ENCODE assay signal across 8 cellular contexts in the genomic region with DNA sequence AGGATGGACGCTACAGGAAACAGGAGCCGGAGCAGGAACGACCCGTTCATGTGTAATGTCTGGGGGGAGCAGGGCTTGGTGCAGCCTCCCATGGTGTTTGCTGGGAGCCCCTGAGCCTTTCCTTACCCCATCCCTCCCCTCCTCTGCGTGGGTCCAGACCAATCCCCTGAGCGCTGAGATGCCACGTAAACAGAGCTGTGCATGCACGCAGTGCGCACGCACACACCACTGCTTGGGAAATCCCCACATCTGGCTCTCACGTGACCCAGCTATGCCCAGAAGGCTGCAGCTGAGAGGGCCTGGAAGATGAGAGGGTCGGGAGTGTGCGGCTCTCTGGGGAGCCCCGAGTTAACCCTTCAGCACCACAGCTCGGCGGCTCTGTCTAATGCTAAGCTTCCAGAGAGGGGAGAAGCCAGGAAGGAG.
DNase-seq lines count a peak whose midpoint lies in the region; ATAC-seq lines count a peak whose summit lies in the region.

No MANE protein-coding gene starts in this region.

- peak overlapping the region; percentile 44 for H2AFZ ChIP-seq in neuronal stem cell (ENCODE audit: low read length)

- peak overlapping the region; percentile 68 for H3K27ac Mint-ChIP-seq in activated T-cell treated with anti-CD3 and anti-CD28 coated beads, Interleukin-2, amount 50 U/mL, for 72 hours

- H2BK5ac ChIP-seq in neuronal stem cell (ENCODE audit: low read length): peak overlapping the region; percentile 44

- H3K4me3 Mint-ChIP-seq in activated T-cell treated with anti-CD3 and anti-CD28 coated beads, Interleukin-2, amount 50 U/mL, for 72 hours: peak overlapping the region; percentile 80 to 81

- H3K27me3 ChIP-seq in neuronal stem cell (ENCODE audit: control insufficient read depth in 3 of 3, insufficient read depth in 3 of 3, low read depth in 1 of 3, low read length in 3 of 3): no peaks in the 10 kb centered on the region

- no peak overlapping the region for H3K9ac ChIP-seq in neuronal stem cell (ENCODE audit: low read depth, low read length, poor library complexity)

- H2AK5ac ChIP-seq in neuronal stem cell (ENCODE audit: low read depth, low read length): peak overlapping the region; percentile 40

- H3K4me3 ChIP-seq in neuronal stem cell (ENCODE audit: low read length in 2 of 2): no peak overlapping the region

- no CpG with 5 or more reads among the region's 16 CpGs for WGBS in neuronal stem cell (ENCODE audit: extremely low coverage in 2 of 2, insufficient read length in 2 of 2, insufficient replicate concordance in 1 of 2), 2 donors

- no peak overlapping the region for H4K8ac ChIP-seq in neuronal stem cell (ENCODE audit: low read depth, low read length)

- no peak overlapping the region for H2BK120ac ChIP-seq in neuronal stem cell (ENCODE audit: low read depth, low read length)

- peaks cover 0 to 3% of the 10 kb centered on the region in 2 donors for H3K36me3 ChIP-seq in neuronal stem cell (replicated peaks in 1 of 2; ENCODE audit: control insufficient read depth in 2 of 2, insufficient read depth in 2 of 2, low read length in 2 of 2)

- H3K4me2 ChIP-seq in neuronal stem cell (ENCODE audit: insufficient read depth, low read length, poor library complexity, severe bottlenecking): no peak overlapping the region

- H3K9me3 Mint-ChIP-seq in activated T-cell treated with anti-CD3 and anti-CD28 coated beads, Interleukin-2, amount 50 U/mL, for 72 hours: no peaks in the 10 kb centered on the region

- peaks cover 23% of the 10 kb centered on the region for H3K4me1 Mint-ChIP-seq in activated T-cell treated with anti-CD3 and anti-CD28 coated beads, Interleukin-2, amount 50 U/mL, for 72 hours (ENCODE audit: low read depth)

- H3K23ac ChIP-seq in neuronal stem cell (ENCODE audit: low read depth, low read length, poor library complexity): peak overlapping the region; percentile 4

- peak; percentile 98 for DNase-seq in EH (ENCODE audit: low read depth)
- peak; percentile 82 for DNase-seq in NCI-H2227 (lab: John Stamatoyannopoulos, UW; ENCODE audit: unreplicated experiment)
- peak; percentile 80 to 86 for DNase-seq in activated T-cell treated with anti-CD3 and anti-CD28 coated beads, Interleukin-2, amount 50 U/mL, for 72 hours
- peak; percentile 99 for DNase-seq in fibroblast of peridontal ligament (ENCODE audit: extremely low read depth)
- no peak for DNase-seq in neuronal stem cell (ENCODE audit: low spot score)
- peak; percentile 84 for DNase-seq in stromal cell of bone marrow (ENCODE audit: low read depth)
- DNase-seq in NCI-H1930 (lab: John Stamatoyannopoulos, UW): no peak

- no peak overlapping the region for H3K4ac ChIP-seq in neuronal stem cell (ENCODE audit: low read length)

- H3K36me3 Mint-ChIP-seq in activated T-cell treated with anti-CD3 and anti-CD28 coated beads, Interleukin-2, amount 50 U/mL, for 72 hours (ENCODE audit: insufficient read depth in 2 of 2): no peaks in the 10 kb centered on the region

- peak overlapping the region; percentile 33 for H2BK12ac ChIP-seq in neuronal stem cell (ENCODE audit: low read length)

- no peak overlapping the region for H2BK15ac ChIP-seq in neuronal stem cell (ENCODE audit: low read length)

- H3K27me3 Mint-ChIP-seq in activated T-cell treated with anti-CD3 and anti-CD28 coated beads, Interleukin-2, amount 50 U/mL, for 72 hours (ENCODE audit: low read depth): no peaks in the 10 kb centered on the region

- H4K91ac ChIP-seq in neuronal stem cell (ENCODE audit: low read depth, low read length, poor library complexity): peak overlapping the region; percentile 77

- H3K27ac ChIP-seq in neuronal stem cell (replicated peaks; ENCODE audit: low read length): no peak overlapping the region

- H3K14ac ChIP-seq in neuronal stem cell (ENCODE audit: low read length): no peak overlapping the region

- peak overlapping the region; percentile 83 for H3K18ac ChIP-seq in neuronal stem cell (ENCODE audit: low read length)

- ATAC-seq in GM21723 (IDR thresholded peaks at IDR 0.05; ENCODE audit: unreplicated experiment): peak; percentile 90
- ATAC-seq in activated T-cell treated with anti-CD3 and anti-CD28 coated beads, Interleukin-2, amount 50 U/mL, for 72 hours (replicated peaks in 1 of 2): peak; percentile 99

- no peaks in the 10 kb centered on the region for H3K9me3 ChIP-seq in neuronal stem cell (replicated peaks in 1 of 2; ENCODE audit: control insufficient read depth in 2 of 2, insufficient read depth in 1 of 2, low read depth in 1 of 2, low read length in 2 of 2)

- H3K79me1 ChIP-seq in neuronal stem cell (ENCODE audit: low read depth, low read length): no peaks in the 10 kb centered on the region

- peaks cover 11 to 14% of the 10 kb centered on the region in 2 donors for H3K4me1 ChIP-seq in neuronal stem cell (ENCODE audit: control insufficient read depth in 2 of 2, insufficient read depth in 1 of 2, low read depth in 1 of 2, low read length in 2 of 2)

Comparison
In these comparisons a context has a peak if more than half of its experiments do, and no peak if none do; other contexts are left out.
1. DNase-seq: peak in EH (single experiment), NCI-H2227 (single experiment), activated T-cell treated with anti-CD3 and anti-CD28 coated beads, Interleukin-2, amount 50 U/mL, for 72 hours (2 of 2), fibroblast of peridontal ligament (single experiment) and stromal cell of bone marrow (single experiment); none in neuronal stem cell (single experiment) and NCI-H1930 (0 of 2).